1 cellular context compared by ENCODE assay signal in genomic region chrX:49163555-49164419, GRCh38.
TF ChIP-seq lines count a peak whose summit lies in the region.

No MANE protein-coding gene starts in this region.

TF ChIP-seq in HepG2, 621 proteins besides CTCF, POLR2A, EP300 and RAD21 (continued from another document and continues in another):
- TF ChIP-seq LRRFIP1 (CRISPR knock-in tag; conservative IDR thresholded peaks at IDR 0.05) (no peak), THAP9 (CRISPR knock-in tag; IDR thresholded peaks at IDR 0.05; ENCODE audit: borderline replicate concordance) (no peak), RELA (CRISPR knock-in tag; IDR thresholded peaks at IDR 0.05) (no peak), ESRRA (CRISPR knock-in tag; IDR thresholded peaks at IDR 0.05; ENCODE audit: low read depth) (no peak), HDAC1 (CRISPR knock-in tag; IDR thresholded peaks at IDR 0.05) (no peak), TFDP1 (CRISPR knock-in tag; IDR thresholded peaks at IDR 0.05; ENCODE audit: borderline replicate concordance) (peak; percentile 36; the same call in 1 of the 2 replicates), ZNF17 (CRISPR knock-in tag; IDR thresholded peaks at IDR 0.05) (no peak), ZNF124 (CRISPR knock-in tag; IDR thresholded peaks at IDR 0.05) (no peak), ZBTB2 (CRISPR knock-in tag; IDR thresholded peaks at IDR 0.05; ENCODE audit: low read depth) (no peak), TMF1 (CRISPR knock-in tag; IDR thresholded peaks at IDR 0.05; ENCODE audit: low read depth) (no peak), ZNF281 (CRISPR knock-in tag; IDR thresholded peaks at IDR 0.05; ENCODE audit: borderline replicate concordance) (peak; percentile 41; the same call in 1 of the 2 replicates), SMARCE1 (IDR thresholded peaks at IDR 0.05; ENCODE audit: borderline replicate concordance) (no peak), ZNF674 (CRISPR knock-in tag; IDR thresholded peaks at IDR 0.05; ENCODE audit: low read depth) (no peak), SPEN (CRISPR knock-in tag; IDR thresholded peaks at IDR 0.05; ENCODE audit: low read depth) (peak; percentile 48; the same call in 1 of the 2 replicates), ZNF616 (CRISPR knock-in tag; IDR thresholded peaks at IDR 0.05; ENCODE audit: low read depth) (no peak), HOXD1 (CRISPR knock-in tag; IDR thresholded peaks at IDR 0.05) (no peak), ARNT2 (CRISPR knock-in tag; IDR thresholded peaks at IDR 0.05; ENCODE audit: low read depth) (0 out of 2 replicates have a peak, but pooled peaks have one; percentile 28), ZNF430 (CRISPR knock-in tag; IDR thresholded peaks at IDR 0.05) (0 out of 2 replicates have a peak, but pooled peaks have one; percentile 21), NFKB2 (CRISPR knock-in tag; IDR thresholded peaks at IDR 0.05; ENCODE audit: borderline replicate concordance) (no peak; the same call in 1 of the 2 replicates), HNRNPLL (IDR thresholded peaks at IDR 0.05; ENCODE audit: low read depth, low read length, poor library complexity, severe bottlenecking) (peak; percentile 84), PTBP1 (IDR thresholded peaks at IDR 0.05; ENCODE audit: low read depth, low read length, poor library complexity, severe bottlenecking) (no peak), RBFOX2 (IDR thresholded peaks at IDR 0.05; ENCODE audit: low read depth, low read length) (peak; percentile 78), NFIC (IDR thresholded peaks at IDR 0.05; ENCODE audit: low read length) (no peak), CC2D1A (CRISPR knock-in tag; IDR thresholded peaks at IDR 0.05) (no peak), ZBTB33 (CRISPR knock-in tag; IDR thresholded peaks at IDR 0.05) (peak; percentile 64; the same call in 1 of the 2 replicates), RFXANK (CRISPR knock-in tag; IDR thresholded peaks at IDR 0.05) (no peak), ELF3 (CRISPR knock-in tag; IDR thresholded peaks at IDR 0.05) (0 out of 2 replicates have a peak, but pooled peaks have one; percentile 35), ZNF564 (CRISPR knock-in tag; IDR thresholded peaks at IDR 0.05) (no peak), KAT7 (CRISPR knock-in tag; IDR thresholded peaks at IDR 0.05; ENCODE audit: borderline replicate concordance) (no peak), SP1 (IDR thresholded peaks at IDR 0.05) (no peak), SP1 (CRISPR knock-in tag; IDR thresholded peaks at IDR 0.05) (no peak), NR2C2 (CRISPR knock-in tag; IDR thresholded peaks at IDR 0.05; ENCODE audit: borderline replicate concordance) (no peak), HMGXB4 (CRISPR knock-in tag; IDR thresholded peaks at IDR 0.05; ENCODE audit: borderline replicate concordance in 1 of 2, low read depth in 1 of 2) (peak in 1 of 2 experiments; percentile 22; a peak in 1 of 4 replicates), ZNF768 (CRISPR knock-in tag; IDR thresholded peaks at IDR 0.05) (no peak), XRCC5 (optimal IDR thresholded peaks at IDR 0.05; ENCODE audit: low read length) (no peak), PITX1 (CRISPR knock-in tag; IDR thresholded peaks at IDR 0.05) (no peak), ZNF597 (CRISPR knock-in tag; IDR thresholded peaks at IDR 0.05) (no peak), RAD51 (IDR thresholded peaks at IDR 0.05; ENCODE audit: borderline replicate concordance) (no peak), TARDBP (CRISPR knock-in tag; IDR thresholded peaks at IDR 0.05) (0 out of 2 replicates have a peak, but pooled peaks have one; percentile 20), ZFX (CRISPR knock-in tag; IDR thresholded peaks at IDR 0.05; ENCODE audit: low read depth) (peak; percentile 74), ETV5 (CRISPR knock-in tag; IDR thresholded peaks at IDR 0.05; ENCODE audit: borderline replicate concordance) (no peak), ZNF512B (CRISPR knock-in tag; IDR thresholded peaks at IDR 0.05; ENCODE audit: borderline replicate concordance) (no peak), RFX5 (IDR thresholded peaks at IDR 0.05; ENCODE audit: low read depth, low read length) (no peak), CENPBD1 (CRISPR knock-in tag; IDR thresholded peaks at IDR 0.05; ENCODE audit: borderline replicate concordance, low read depth) (no peak), RBM39 (IDR thresholded peaks at IDR 0.05; ENCODE audit: low read depth, low read length, poor library complexity, severe bottlenecking) (no peak), FOXC1 (CRISPR knock-in tag; IDR thresholded peaks at IDR 0.05; ENCODE audit: borderline replicate concordance) (no peak)
